In the genomic region with DNA sequence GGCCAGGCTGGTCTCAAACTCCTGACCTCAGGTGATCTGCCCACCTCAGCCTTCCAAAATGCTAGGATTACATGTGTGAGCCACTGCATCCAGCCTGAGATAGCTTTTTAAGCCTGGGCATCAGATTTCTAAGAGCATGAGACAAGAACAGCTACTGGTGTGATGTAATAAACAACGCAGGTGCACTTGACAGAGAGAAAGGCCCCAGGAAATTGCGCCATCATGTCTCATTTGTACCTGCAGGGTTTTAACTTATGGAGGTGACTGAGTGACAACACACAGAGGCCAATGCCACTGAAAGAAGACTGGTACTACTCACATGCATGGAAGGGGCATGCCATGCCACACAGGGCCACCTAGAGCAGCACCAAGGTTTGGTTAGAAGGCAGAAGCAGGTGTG, we compare ENCODE assay signal across 30 cellular contexts.
"Had no signal": no experiment of that assay in that cellular context is flagged by ENCODE, and none has a peak within 500 bp of the region (broad histone marks: within the 10 kb centered on the region; RNA-seq: fewer than 3 reads in every experiment).

No MANE protein-coding gene starts in this region.

- H3K27me3 ChIP-seq: adrenal gland, body of pancreas, colonic mucosa, testis, transverse colon, uterus had no signal

- FAIRE-seq: endometrium, frontal cortex, islet of Langerhans had no signal

- ATAC-seq: activated T-cell treated with anti-CD3 and anti-CD28 coated beads, Interleukin-2, amount 50 U/mL, for 72 hours; body of pancreas; mucosa of descending colon; natural killer cell treated with Interleukin-12 subunit alpha and Interleukin-12 subunit beta and Interleukin-15 and Interleukin-18, amount 100 ng/mL, for 72 hours; sciatic nerve; stimulated activated naive CD8-positive, alpha-beta T cell treated with anti-CD3 and anti-CD28 coated beads, Interleukin-15, Interleukin-2, amounts not matched to agents 100 U/mL and 50 U/mL, for 24 hours had no signal

- H3K9me3 Mint-ChIP-seq: activated naive CD4-positive, alpha-beta T cell treated with anti-CD3 and anti-CD28 coated beads for 36 hours; activated naive CD8-positive, alpha-beta T cell treated with anti-CD3 and anti-CD28 coated beads for 36 hours; activated T-cell treated with anti-CD3 and anti-CD28 coated beads, Interleukin-2, amount 50 U/mL, for 72 hours; natural killer cell treated with Interleukin-12 subunit alpha and Interleukin-12 subunit beta and Interleukin-15 and Interleukin-18, amount 100 ng/mL, for 72 hours had no signal

- DNase-seq: activated CD4-positive, alpha-beta T cell treated with anti-CD3 and anti-CD28 coated beads for 4 hours; activated CD4-positive, alpha-beta T cell treated with anti-CD3 and anti-CD28 coated beads, Interleukin-2, amount 50 U/mL, for 4 hours; activated effector memory CD4-positive, alpha-beta T cell treated with Interleukin-2 at 50 U/mL for 16 hours; activated naive CD4-positive, alpha-beta T cell treated with anti-CD3 and anti-CD28 coated beads for 36 hours; activated naive CD8-positive, alpha-beta T cell treated with anti-CD3 and anti-CD28 coated beads for 36 hours; activated T-cell treated with anti-CD3 and anti-CD28 coated beads for 4 hours; activated T-cell treated with anti-CD3 and anti-CD28 coated beads, Interleukin-2, amount 50 U/mL, for 72 hours; adrenal gland; aorta; body of pancreas; cerebellar nuclear complex; colonic mucosa; effector CD8-positive, alpha-beta T cell; left ventricle myocardium inferior; mucosa of descending colon; stimulated activated CD4-positive, alpha-beta T cell treated with anti-CD3 and anti-CD28 coated beads, Interleukin-12 subunit alpha, Interleukin-12 subunit beta, amount 100 ng/mL, for 4 hours; stimulated activated CD4-positive, alpha-beta T cell treated with anti-CD3 and anti-CD28 coated beads, Interleukin-4, amount 100 ng/mL, for 1 hour; stimulated activated naive CD8-positive, alpha-beta T cell treated with anti-CD3 and anti-CD28 coated beads, Interleukin-15, Interleukin-2, amounts not matched to agents 100 U/mL and 50 U/mL, for 24 hours; testis; transverse colon; uterus had no signal

- H3K9me3 ChIP-seq: adrenal gland, body of pancreas, colonic mucosa, left ventricle myocardium inferior, mucosa of descending colon, neutrophil, testis, transverse colon, uterus had no signal

- H3K27ac Mint-ChIP-seq: activated naive CD4-positive, alpha-beta T cell treated with anti-CD3 and anti-CD28 coated beads for 36 hours; activated naive CD8-positive, alpha-beta T cell treated with anti-CD3 and anti-CD28 coated beads for 36 hours; activated T-cell treated with anti-CD3 and anti-CD28 coated beads, Interleukin-2, amount 50 U/mL, for 72 hours; natural killer cell treated with Interleukin-12 subunit alpha and Interleukin-12 subunit beta and Interleukin-15 and Interleukin-18, amount 100 ng/mL, for 72 hours had no signal

- H3K36me3 ChIP-seq: adrenal gland, colonic mucosa, left ventricle myocardium inferior, neutrophil, transverse colon, uterus had no signal

- H3K27me3 Mint-ChIP-seq: activated naive CD8-positive, alpha-beta T cell treated with anti-CD3 and anti-CD28 coated beads for 36 hours had no signal

- H3K36me3 Mint-ChIP-seq: activated naive CD8-positive, alpha-beta T cell treated with anti-CD3 and anti-CD28 coated beads for 36 hours; natural killer cell treated with Interleukin-12 subunit alpha and Interleukin-12 subunit beta and Interleukin-15 and Interleukin-18, amount 100 ng/mL, for 72 hours had no signal

- H3K4me3 Mint-ChIP-seq: activated naive CD4-positive, alpha-beta T cell treated with anti-CD3 and anti-CD28 coated beads for 36 hours; activated naive CD8-positive, alpha-beta T cell treated with anti-CD3 and anti-CD28 coated beads for 36 hours; activated T-cell treated with anti-CD3 and anti-CD28 coated beads, Interleukin-2, amount 50 U/mL, for 72 hours; natural killer cell treated with Interleukin-12 subunit alpha and Interleukin-12 subunit beta and Interleukin-15 and Interleukin-18, amount 100 ng/mL, for 72 hours had no signal

- H3K27ac ChIP-seq: adrenal gland, body of pancreas, colonic mucosa, left ventricle myocardium inferior, neutrophil, skin epidermis, testis, transverse colon, uterus, VCaP had no signal

- H3K4me1 ChIP-seq: adrenal gland, colonic mucosa, testis, transverse colon, uterus had no signal

- H3K4me1 Mint-ChIP-seq: activated naive CD8-positive, alpha-beta T cell treated with anti-CD3 and anti-CD28 coated beads for 36 hours had no signal

- H3K4me3 ChIP-seq: adrenal gland, body of pancreas, colonic mucosa, left ventricle myocardium inferior, lung, mucosa of descending colon, skin epidermis, testis, transverse colon, uterus had no signal
